In genomic region chr20:36773123-36773547, GRCh38 we compare ENCODE assay signal across 8 cellular contexts. TPM values are rescaled to one million over a fixed set of nuclear protein-coding genes. Genes with fewer than 3 reads are reported as not detected.
DNase-seq lines count a peak whose midpoint lies in the region; ATAC-seq, FAIRE-seq and TF ChIP-seq lines count a peak whose summit lies in the region.

No MANE protein-coding gene starts in this region.

- peaks cover 10 to 11% of the 10 kb centered on the region in 2 donors for H3K4me1 ChIP-seq in duodenal mucosa (ENCODE audit: control insufficient read depth in 1 of 2, insufficient read depth in 2 of 2, low read length in 2 of 2)

- H3K9me2 ChIP-seq in neural cell (ENCODE audit: insufficient read depth, low read length): no peaks in the 10 kb centered on the region

- H3K9ac ChIP-seq in duodenal mucosa (ENCODE audit: low read depth in 1 of 2, low read length in 2 of 2) (peak overlapping the region; percentile 97 to 100), neural cell (ENCODE audit: low read length) (peak overlapping the region; percentile 85)

- H3K4me2 ChIP-seq in neural cell (ENCODE audit: low read length): peak overlapping the region; percentile 90

- no peaks in the 10 kb centered on the region for H3K79me2 ChIP-seq in neural cell (replicated peaks; ENCODE audit: insufficient read depth, low read length)

- H3K27ac ChIP-seq in duodenal mucosa (ENCODE audit: low read depth, low read length) (peak overlapping the region; percentile 66), neural cell (ENCODE audit: low read length) (no peak overlapping the region)

- peaks cover 7% of the 10 kb centered on the region for H3K36me3 Mint-ChIP-seq in activated CD4-positive, alpha-beta T cell treated with anti-CD3 and anti-CD28 coated beads, Interleukin-2, amount 10 ng/mL, durations not matched to agents 7 days and 5 days (ENCODE audit: low read depth)

- H3K9me3 ChIP-seq in duodenal mucosa (ENCODE audit: control insufficient read depth in 1 of 2, low read length in 2 of 2) (no peaks in the 10 kb centered on the region), neural cell (ENCODE audit: low read length) (no peaks in the 10 kb centered on the region)

- H3K27me3 ChIP-seq in duodenal mucosa (ENCODE audit: control insufficient read depth in 1 of 2, insufficient read depth in 2 of 2, low read length in 2 of 2) (no peaks in the 10 kb centered on the region), neural cell (ENCODE audit: insufficient read depth, low read depth, low read length) (no peaks in the 10 kb centered on the region)

- no peak for DNase-seq in activated CD4-positive, alpha-beta T cell treated with anti-CD3 and anti-CD28 coated beads, Interleukin-2, amount 10 ng/mL, durations not matched to agents 7 days and 5 days
- no peak for DNase-seq in activated CD4-positive, alpha-beta T cell treated with anti-CD3 and anti-CD28 coated beads for 1 hour
- DNase-seq in NCI-H82 (lab: John Stamatoyannopoulos, UW) (peak; percentile 68), COLO668 (lab: John Stamatoyannopoulos, UW; ENCODE audit: unreplicated experiment) (no peak), D721Med (ENCODE audit: insufficient read length, low spot score) (no peak)

- H3K36me3 ChIP-seq in duodenal mucosa (ENCODE audit: control insufficient read depth in 1 of 2, insufficient read depth in 2 of 2, low read length in 2 of 2): peaks cover 0 to 3% of the 10 kb centered on the region in 2 donors
- no peaks in the 10 kb centered on the region for H3K36me3 ChIP-seq in neural cell (ENCODE audit: insufficient read depth, low read length)

- no peak for FAIRE-seq in D721Med (lab: Jason Lieb, UNC)

- H3K4me1 Mint-ChIP-seq in activated CD4-positive, alpha-beta T cell treated with anti-CD3 and anti-CD28 coated beads, Interleukin-2, amount 10 ng/mL, durations not matched to agents 7 days and 5 days: peaks cover 44% of the 10 kb centered on the region

- H3K4me3 ChIP-seq in duodenal mucosa (ENCODE audit: low read depth in 1 of 2, low read length in 2 of 2) (peak overlapping the region; percentile 90 to 94), neural cell (ENCODE audit: low read length) (peak overlapping the region; percentile 73)

- no peaks in the 10 kb centered on the region for H4K20me1 ChIP-seq in neural cell (ENCODE audit: insufficient read depth)

- peak overlapping the region; percentile 93 for H2AFZ ChIP-seq in neural cell (ENCODE audit: low read depth, low read length)

- ATAC-seq in HG03469 (IDR thresholded peaks at IDR 0.05; ENCODE audit: unreplicated experiment): no peak

- TF ChIP-seq CTCF in neural cell (IDR thresholded peaks at IDR 0.05; ENCODE audit: poor library complexity, severe bottlenecking) (no peak), D721Med (IDR thresholded peaks at IDR 0.05; ENCODE audit: insufficient read depth, missing control alignments) (no peak)

- no peaks in the 10 kb centered on the region for H3F3A ChIP-seq in neural cell (ENCODE audit: insufficient read depth, low read length, poor library complexity, severe bottlenecking)

- no peaks in the 10 kb centered on the region for H3K27me3 Mint-ChIP-seq in activated CD4-positive, alpha-beta T cell treated with anti-CD3 and anti-CD28 coated beads, Interleukin-2, amount 10 ng/mL, durations not matched to agents 7 days and 5 days

- H3K27ac Mint-ChIP-seq in activated CD4-positive, alpha-beta T cell treated with anti-CD3 and anti-CD28 coated beads, Interleukin-2, amount 10 ng/mL, durations not matched to agents 7 days and 5 days: peak overlapping the region; percentile 95

- TF ChIP-seq EP300 in neural cell (conservative IDR thresholded peaks at IDR 0.05; ENCODE audit: poor library complexity, severe bottlenecking): no peak

- H3K4me3 Mint-ChIP-seq in activated CD4-positive, alpha-beta T cell treated with anti-CD3 and anti-CD28 coated beads, Interleukin-2, amount 10 ng/mL, durations not matched to agents 7 days and 5 days: peak overlapping the region; percentile 88

- CTCF ChIA-PET in activated CD4-positive, alpha-beta T cell treated with anti-CD3 and anti-CD28 coated beads, Interleukin-2, amount 10 ng/mL, durations not matched to agents 7 days and 5 days (lab: Charles Lee): interaction anchor here (0.7 to 2.4 kb wide), 18 partner anchors 9 to 170 kb away, joined by 3 to 16 read pairs (median 4); partner anchors contain the start of genes NDRG3 and RAB5IF

- H3K9me3 Mint-ChIP-seq in activated CD4-positive, alpha-beta T cell treated with anti-CD3 and anti-CD28 coated beads, Interleukin-2, amount 10 ng/mL, durations not matched to agents 7 days and 5 days: no peaks in the 10 kb centered on the region

- POLR2A ChIA-PET in activated CD4-positive, alpha-beta T cell treated with anti-CD3 and anti-CD28 coated beads, Interleukin-2, amount 10 ng/mL, durations not matched to agents 7 days and 5 days (lab: Charles Lee): no interaction called here

- TF ChIP-seq RAD21 in neural cell (conservative IDR thresholded peaks at IDR 0.05): no peak

TF ChIP-seq in neural cell, 6 proteins besides CTCF, POLR2A, EP300 and RAD21:
- TF ChIP-seq MXI1 (conservative IDR thresholded peaks at IDR 0.05; ENCODE audit: poor library complexity, severe bottlenecking) (no peak), SMC3 (conservative IDR thresholded peaks at IDR 0.05; ENCODE audit: poor library complexity) (no peak), EZH2 (IDR thresholded peaks at IDR 0.05; ENCODE audit: borderline replicate concordance, insufficient read depth, low read length, poor library complexity, severe bottlenecking) (no peak), TAF1 (IDR thresholded peaks at IDR 0.05; ENCODE audit: low read depth) (no peak), POLR2AphosphoS5 (IDR thresholded peaks at IDR 0.05) (no peak)
- TF ChIP-seq, protein P1, sequence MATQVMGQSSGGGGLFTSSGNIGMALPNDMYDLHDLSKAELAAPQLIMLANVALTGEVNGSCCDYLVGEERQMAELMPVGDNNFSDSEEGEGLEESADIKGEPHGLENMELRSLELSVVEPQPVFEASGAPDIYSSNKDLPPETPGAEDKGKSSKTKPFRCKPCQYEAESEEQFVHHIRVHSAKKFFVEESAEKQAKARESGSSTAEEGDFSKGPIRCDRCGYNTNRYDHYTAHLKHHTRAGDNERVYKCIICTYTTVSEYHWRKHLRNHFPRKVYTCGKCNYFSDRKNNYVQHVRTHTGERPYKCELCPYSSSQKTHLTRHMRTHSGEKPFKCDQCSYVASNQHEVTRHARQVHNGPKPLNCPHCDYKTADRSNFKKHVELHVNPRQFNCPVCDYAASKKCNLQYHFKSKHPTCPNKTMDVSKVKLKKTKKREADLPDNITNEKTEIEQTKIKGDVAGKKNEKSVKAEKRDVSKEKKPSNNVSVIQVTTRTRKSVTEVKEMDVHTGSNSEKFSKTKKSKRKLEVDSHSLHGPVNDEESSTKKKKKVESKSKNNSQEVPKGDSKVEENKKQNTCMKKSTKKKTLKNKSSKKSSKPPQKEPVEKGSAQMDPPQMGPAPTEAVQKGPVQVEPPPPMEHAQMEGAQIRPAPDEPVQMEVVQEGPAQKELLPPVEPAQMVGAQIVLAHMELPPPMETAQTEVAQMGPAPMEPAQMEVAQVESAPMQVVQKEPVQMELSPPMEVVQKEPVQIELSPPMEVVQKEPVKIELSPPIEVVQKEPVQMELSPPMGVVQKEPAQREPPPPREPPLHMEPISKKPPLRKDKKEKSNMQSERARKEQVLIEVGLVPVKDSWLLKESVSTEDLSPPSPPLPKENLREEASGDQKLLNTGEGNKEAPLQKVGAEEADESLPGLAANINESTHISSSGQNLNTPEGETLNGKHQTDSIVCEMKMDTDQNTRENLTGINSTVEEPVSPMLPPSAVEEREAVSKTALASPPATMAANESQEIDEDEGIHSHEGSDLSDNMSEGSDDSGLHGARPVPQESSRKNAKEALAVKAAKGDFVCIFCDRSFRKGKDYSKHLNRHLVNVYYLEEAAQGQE (IDR thresholded peaks at IDR 0.05; ENCODE audit: borderline replicate concordance): no peak

RNA-seq across cellular contexts. Expression of gene DSN1, which starts 0.4 kb away (rescaled TPM):
- 10 to 100 TPM; 33.5 to 35.3 TPM for total RNA-seq in activated CD4-positive, alpha-beta T cell treated with anti-CD3 and anti-CD28 coated beads, Interleukin-2, amount 10 ng/mL, durations not matched to agents 7 days and 5 days
- polyA plus RNA-seq in neural cell: 8.1 and 12.5 TPM in 2 replicates
- 3.4 and 4.5 TPM in 2 replicates for polyA minus RNA-seq in neural cell

RNA-seq across cellular contexts. Expression of gene NDRG3, which starts 27.2 kb away (rescaled TPM):
- total RNA-seq in activated CD4-positive, alpha-beta T cell treated with anti-CD3 and anti-CD28 coated beads, Interleukin-2, amount 10 ng/mL, durations not matched to agents 7 days and 5 days: 10 to 100 TPM; 32.8 to 41.2 TPM
- polyA plus RNA-seq in neural cell: 53.7 and 61.0 TPM in 2 replicates
- 49.2 and 50.1 TPM in 2 replicates for polyA minus RNA-seq in neural cell
